ENCODE assay signal across 13 cellular contexts in genomic region chr14:74888164-74889158, GRCh38. TPM values are rescaled to one million over a fixed set of nuclear protein-coding genes. Genes with fewer than 3 reads are reported as not detected.
DNase-seq lines count a peak whose midpoint lies in the region; ATAC-seq and TF ChIP-seq lines count a peak whose summit lies in the region.
"Had no signal": no experiment of that assay in that cellular context is flagged by ENCODE, and none has a peak within 500 bp of the region (broad histone marks: within the 10 kb centered on the region; RNA-seq: fewer than 3 reads in every experiment).

No MANE protein-coding gene starts in this region.

- no peaks in the 10 kb centered on the region for H3K9me2 ChIP-seq in HCT116 (ENCODE audit: insufficient read depth)

- H3K27me3 ChIP-seq in HCT116 (ENCODE audit: insufficient read depth, low read length) (no peaks in the 10 kb centered on the region), RWPE2 (ENCODE audit: insufficient read depth, poor library complexity, severe bottlenecking) (no peaks in the 10 kb centered on the region)

- TF ChIP-seq RAD21 in HCT116 (IDR thresholded peaks at IDR 0.05; ENCODE audit: low read depth), result no peak

- BruUV-seq in HCT116 (replicated peaks; lab: Mats Ljungman, UMichigan), result no TSS peak

- RAD21 ChIA-PET in HCT116 (lab: Charles Lee; ENCODE audit: low non-redundant PET in 1 of 2, low total read pairs in 2 of 2, uncharacterized antibody in 2 of 2, unreplicated experiment in 2 of 2), result no interaction called here

- H3K9me3 Mint-ChIP-seq in central memory CD8-positive, alpha-beta T cell, result no peaks in the 10 kb centered on the region
- no peaks in the 10 kb centered on the region for H3K9me3 Mint-ChIP-seq in nephron progenitor cell

- H3K4me2 ChIP-seq in HCT116 (ENCODE audit: low read length), result peak overlapping the region; percentile 28; the same call in 1 of the 2 replicates

- peak overlapping the region; percentile 20 for H3K4me3 Mint-ChIP-seq in central memory CD8-positive, alpha-beta T cell
- no peak overlapping the region for H3K4me3 Mint-ChIP-seq in nephron progenitor cell

- H3K36me3 ChIP-seq in HCT116 (ENCODE audit: control insufficient read depth in 1 of 2, insufficient read depth in 2 of 2, low read length in 2 of 2) (peaks cover 37 to 55% of the 10 kb centered on the region in 2 experiments; a peak in 3 of 4 replicates), RWPE2 (ENCODE audit: low read depth) (peaks cover 91% of the 10 kb centered on the region)

- H3K4me1 ChIP-seq in HCT116 (ENCODE audit: control insufficient read depth in 1 of 2, insufficient read depth in 2 of 2, low read length in 2 of 2) (peaks cover 21 to 26% of the 10 kb centered on the region in 2 experiments), RWPE2 (ENCODE audit: insufficient read depth, poor library complexity, severe bottlenecking) (peaks cover 51% of the 10 kb centered on the region)

- POLR2A ChIA-PET in HCT116 (lab: Charles Lee), result no interaction called here

- no peak for TF ChIP-seq CTCF in HCT116 (IDR thresholded peaks at IDR 0.05 in 2 of 3, conservative IDR thresholded peaks at IDR 0.05 in 1 of 3; ENCODE audit: borderline replicate concordance in 1 of 3, insufficient read depth in 1 of 3, low read depth in 2 of 3, low read length in 2 of 3)
- no peak for TF ChIP-seq CTCF in RWPE2 (IDR thresholded peaks at IDR 0.05; ENCODE audit: poor library complexity, severe bottlenecking)
- no peak for TF ChIP-seq CTCF in nephron progenitor cell (IDR thresholded peaks at IDR 0.05)

- H3K4me3 ChIP-seq in HCT116 (replicated peaks in 1 of 2; ENCODE audit: low read depth in 1 of 2, low read length in 2 of 2) (no peak overlapping the region), RWPE2 (ENCODE audit: severe bottlenecking) (no peak overlapping the region)

- no peak overlapping the region for H3K9ac ChIP-seq in HCT116 (ENCODE audit: low read length)

- DNase-seq in HCT116 (ENCODE audit: low read depth, low spot score), result peak; percentile 4
- no peak for DNase-seq in RWPE2 (ENCODE audit: low spot score)
- DNase-seq in central memory CD8-positive, alpha-beta T cell (ENCODE audit: low spot score in 2 of 2), result no peak
- DNase-seq in nephron progenitor cell, result no peak
- DNase-seq in NCI-H1436 treated with DMSO at 0.1 percent for 48 hours (lab: John Stamatoyannopoulos, UW), result no peak
- DNase-seq in NCI-H2081 (lab: John Stamatoyannopoulos, UW), result no peak
- DNase-seq in stimulated activated CD4-positive, alpha-beta T cell treated with anti-CD3 and anti-CD28 coated beads, Interleukin-2, amount 100 ng/mL, for 48 hours, result no peak
- DNase-seq: central memory CD4-positive, alpha-beta T cell; head of caudate nucleus; NCI-H2029; stimulated activated CD4-positive, alpha-beta T cell treated with anti-CD3 and anti-CD28 coated beads, Interleukin-15, amount 100 ng/mL, for 24 hours had no signal

- ATAC-seq in HCT116 (peak; percentile 69), RWPE2 (ENCODE audit: low read depth) (peak; percentile 81), GM21737 (IDR thresholded peaks at IDR 0.05; ENCODE audit: unreplicated experiment) (no peak)
- peak; percentile 40 for ATAC-seq in central memory CD8-positive, alpha-beta T cell (replicated peaks; ENCODE audit: extremely low read depth, poor library complexity, severe bottlenecking)

- peaks cover 11% of the 10 kb centered on the region; the same call in 1 of the 2 replicates for H4K20me1 ChIP-seq in HCT116 (ENCODE audit: insufficient read depth)

- no peak overlapping the region for H2AFZ ChIP-seq in HCT116 (ENCODE audit: low read depth, low read length, poor library complexity, severe bottlenecking)

- no peak overlapping the region for H3K27ac Mint-ChIP-seq in central memory CD8-positive, alpha-beta T cell (ENCODE audit: low read depth)
- peak overlapping the region; percentile 85 for H3K27ac Mint-ChIP-seq in nephron progenitor cell

- CTCF ChIA-PET in HCT116 (lab: Charles Lee), result interaction anchor here (1.1 to 1.7 kb wide), 3 partner anchors 10 to 28 kb away, joined by 3 to 5 read pairs (median 3); no protein-coding TSS in a partner anchor

- no peak for TF ChIP-seq POLR2A in HCT116 (IDR thresholded peaks at IDR 0.05; ENCODE audit: borderline replicate concordance, extremely low read depth, insufficient read depth, insufficient read length)

- no peaks in the 10 kb centered on the region for H3K9me3 ChIP-seq in HCT116 (ENCODE audit: control insufficient read depth in 1 of 2, insufficient read depth in 1 of 2, low read depth in 1 of 2, low read length in 2 of 2)
- no peaks in the 10 kb centered on the region for H3K9me3 ChIP-seq in RWPE2 (ENCODE audit: severe bottlenecking)

- intact Hi-C loops in HCT116 (cut with micrococcal nuclease), result no loop called here

- peaks cover 44% of the 10 kb centered on the region for H3K4me1 Mint-ChIP-seq in central memory CD8-positive, alpha-beta T cell
- peaks cover 42% of the 10 kb centered on the region for H3K4me1 Mint-ChIP-seq in nephron progenitor cell

- H3K27ac ChIP-seq in HCT116 (ENCODE audit: low read depth, low read length) (peak overlapping the region; percentile 29), RWPE2 (ENCODE audit: poor library complexity, severe bottlenecking) (peak overlapping the region; percentile 68)

- no peaks in the 10 kb centered on the region for H3K27me3 Mint-ChIP-seq in central memory CD8-positive, alpha-beta T cell
- H3K27me3 Mint-ChIP-seq in nephron progenitor cell (ENCODE audit: low read depth, poor library complexity), result no peaks in the 10 kb centered on the region

- peaks cover 52% of the 10 kb centered on the region for H3K36me3 Mint-ChIP-seq in central memory CD8-positive, alpha-beta T cell (ENCODE audit: insufficient read depth)
- peaks cover 46% of the 10 kb centered on the region for H3K36me3 Mint-ChIP-seq in nephron progenitor cell (ENCODE audit: low read depth)

- peaks cover 69% of the 10 kb centered on the region for H3K79me2 ChIP-seq in HCT116 (ENCODE audit: insufficient read depth, low read length)

TF ChIP-seq in HCT116, 20 proteins besides CTCF, POLR2A, EP300 and RAD21:
- TF ChIP-seq SP1 (IDR thresholded peaks at IDR 0.05; ENCODE audit: low read depth) (no peak), EZH2phosphoT487 (IDR thresholded peaks at IDR 0.05; ENCODE audit: borderline replicate concordance) (no peak), SRF (IDR thresholded peaks at IDR 0.05; ENCODE audit: low read depth) (no peak), ELF1 (IDR thresholded peaks at IDR 0.05; ENCODE audit: borderline replicate concordance, low read depth) (no peak), FOSL1 (IDR thresholded peaks at IDR 0.05; ENCODE audit: low read depth) (no peak; the same call in 1 of the 2 replicates), MAX (IDR thresholded peaks at IDR 0.05) (no peak), TCF7L2 (IDR thresholded peaks at IDR 0.05; ENCODE audit: borderline replicate concordance, extremely low read depth, insufficient read depth, insufficient read length) (no peak), REST (IDR thresholded peaks at IDR 0.05; ENCODE audit: low read depth) (no peak), YY1 (IDR thresholded peaks at IDR 0.05; ENCODE audit: extremely low read depth, insufficient replicate concordance, low read depth, low read length) (no peak), ZNF274 (IDR thresholded peaks at IDR 0.05; ENCODE audit: low read depth, low read length) (no peak), EGR1 (IDR thresholded peaks at IDR 0.05; ENCODE audit: low read depth) (no peak), EZH2 (IDR thresholded peaks at IDR 0.05) (no peak), ZFX (IDR thresholded peaks at IDR 0.05) (no peak)

RNA-seq across cellular contexts. Expression of gene DLST, which starts 6.7 kb away (rescaled TPM):
- 101 TPM for total RNA-seq in HCT116 (2021; ENCODE audit: unreplicated experiment)
- polyA plus RNA-seq in HCT116 (2012), result 66.1 and 83.0 TPM in 2 replicates

RNA-seq across cellular contexts. Expression of gene PROX2, which starts 12.5 kb away (rescaled TPM):
- not detected for total RNA-seq in HCT116 (2021; ENCODE audit: unreplicated experiment)
- polyA plus RNA-seq in HCT116 (2012), result 0.07 and 0.09 TPM in 2 replicates
- total RNA-seq: G401 had no signal

RNA-seq across cellular contexts. Expression of gene RPS6KL1, which starts 34.6 kb away (rescaled TPM):
- total RNA-seq in HCT116 (2021; ENCODE audit: unreplicated experiment), result 6.7 TPM
- polyA plus RNA-seq in HCT116 (2012), result 4.5 and 6.5 TPM in 2 replicates
